ENCODE assay signal across 7 cellular contexts in genomic region chr15:29268706-29269484, GRCh38. TPM values are rescaled to one million over a fixed set of nuclear protein-coding genes. Genes with fewer than 3 reads are reported as not detected.
DNase-seq lines count a peak whose midpoint lies in the region; ATAC-seq and TF ChIP-seq lines count a peak whose summit lies in the region.

No MANE protein-coding gene starts in this region.

- H3K27ac ChIP-seq in esophagus squamous epithelium (peak overlapping the region; percentile 86 to 95 (median 90)), stomach (peak overlapping the region; percentile 90 to 97 (median 93))

- H3K36me3 Mint-ChIP-seq in activated T-cell treated with anti-CD3 and anti-CD28 coated beads, Interleukin-2, amount 50 U/mL, for 4 hours (ENCODE audit: insufficient read depth), result peaks cover 5% of the 10 kb centered on the region
- H3K36me3 Mint-ChIP-seq in natural killer cell, result no peaks in the 10 kb centered on the region

- ATAC-seq in GM18517 (IDR thresholded peaks at IDR 0.05; ENCODE audit: unreplicated experiment) (peak; percentile 11), HG02678 (IDR thresholded peaks at IDR 0.05; ENCODE audit: unreplicated experiment) (peak; percentile 20), natural killer cell (peak; percentile 35 to 54 (median 42))
- ATAC-seq in activated T-cell treated with anti-CD3 and anti-CD28 coated beads, Interleukin-2, amount 50 U/mL, for 4 hours, result peak; percentile 44 to 52

- WGBS in esophagus squamous epithelium, 2 donors, result 7 to 20% methylated on average over 5 to 18 of the region's 35 CpGs
- WGBS in stomach, 5 donors, result 2 to 5% (median 4%) methylated on average over 26 to 35 of the region's 35 CpGs

- peak overlapping the region; percentile 94 to 95 for H3K27ac Mint-ChIP-seq in natural killer cell

- H3K4me3 Mint-ChIP-seq in activated T-cell treated with anti-CD3 and anti-CD28 coated beads, Interleukin-2, amount 50 U/mL, for 4 hours, result peak overlapping the region; percentile 97
- H3K4me3 Mint-ChIP-seq in natural killer cell, result peak overlapping the region; percentile 97

- DNase-seq in NCI-H524 treated with DMSO at 0.1 percent for 48 hours (lab: John Stamatoyannopoulos, UW), result peak; percentile 14
- peak; percentile 31 for DNase-seq in activated T-cell treated with anti-CD3 and anti-CD28 coated beads, Interleukin-2, amount 50 U/mL, for 4 hours
- no peak for DNase-seq in esophagus squamous epithelium (lab: John Stamatoyannopoulos, UW)
- DNase-seq in natural killer cell, result peak; percentile 54
- no peak for DNase-seq in stomach

- TF ChIP-seq CTCF in esophagus squamous epithelium (IDR thresholded peaks at IDR 0.05) (no peak), natural killer cell (IDR thresholded peaks at IDR 0.05) (no peak), stomach (IDR thresholded peaks at IDR 0.05) (no peak)

- no peaks in the 10 kb centered on the region for H3K9me3 Mint-ChIP-seq in activated T-cell treated with anti-CD3 and anti-CD28 coated beads, Interleukin-2, amount 50 U/mL, for 4 hours
- H3K9me3 Mint-ChIP-seq in natural killer cell, result no peaks in the 10 kb centered on the region

- H3K27me3 ChIP-seq in esophagus squamous epithelium, result no peaks in the 10 kb centered on the region
- H3K27me3 ChIP-seq in stomach, result no peaks in the 10 kb centered on the region

- TF ChIP-seq POLR2A in esophagus squamous epithelium (IDR thresholded peaks at IDR 0.05) (no peak), stomach (IDR thresholded peaks at IDR 0.05) (no peak)

- no peaks in the 10 kb centered on the region for H3K27me3 Mint-ChIP-seq in activated T-cell treated with anti-CD3 and anti-CD28 coated beads, Interleukin-2, amount 50 U/mL, for 4 hours (ENCODE audit: low read depth)
- H3K27me3 Mint-ChIP-seq in natural killer cell (ENCODE audit: low read depth in 2 of 2), result peaks cover 0 to 2% of the 10 kb centered on the region in 2 donors

- H3K4me1 ChIP-seq in esophagus squamous epithelium (peaks cover 0 to 46% (median 23%) of the 10 kb centered on the region in 3 donors), stomach (peaks cover 0 to 35% (median 29%) of the 10 kb centered on the region in 4 donors)

- H3K4me1 Mint-ChIP-seq in activated T-cell treated with anti-CD3 and anti-CD28 coated beads, Interleukin-2, amount 50 U/mL, for 4 hours (ENCODE audit: low read depth), result peaks cover 49% of the 10 kb centered on the region
- peaks cover 50 to 51% of the 10 kb centered on the region in 2 donors for H3K4me1 Mint-ChIP-seq in natural killer cell

- H3K4me3 ChIP-seq in esophagus squamous epithelium (peak overlapping the region; percentile 78 to 98 (median 86)), stomach (peak overlapping the region; percentile 78 to 93 (median 90))

- no peak for TF ChIP-seq EP300 in stomach (IDR thresholded peaks at IDR 0.05)

- intact Hi-C loops in esophagus squamous epithelium (cut with DNase I) (no loop called here), natural killer cell (cut with micrococcal nuclease) (no loop called here), stomach (cut with DNase I; ENCODE audit: low total_unique reads) (no loop called here)

- H3K9me3 ChIP-seq in esophagus squamous epithelium (no peaks in the 10 kb centered on the region), stomach (no peaks in the 10 kb centered on the region)

- H3K36me3 ChIP-seq in esophagus squamous epithelium (no peaks in the 10 kb centered on the region), stomach (no peaks in the 10 kb centered on the region)

RNA-seq across cellular contexts. Expression of gene NSMCE3, which starts 0.7 kb away (rescaled TPM):
- total RNA-seq in activated T-cell treated with anti-CD3 and anti-CD28 coated beads, Interleukin-2, amount 50 U/mL, for 4 hours, result 10 to 100 TPM in 1 of 3 donors, 1 to 10 TPM in 2; 9.4 to 10.3 (median 9.7) TPM
- 1 to 10 TPM; 4.0 to 9.6 (median 5.5) TPM for total RNA-seq in esophagus squamous epithelium
- 10 to 100 TPM; 20.6 to 28.0 (median 22.0) TPM for total RNA-seq in natural killer cell
- total RNA-seq in stomach, result 1 to 10 TPM; 1.2 to 6.1 (median 4.5) TPM
- polyA plus RNA-seq in stomach, result 1 to 10 TPM; 2.1 to 5.2 (median 3.1) TPM

Comparison
In these comparisons a context has a peak if more than half of its experiments do, and no peak if none do; other contexts are left out.
1. DNase-seq: peak in NCI-H524 treated with DMSO at 0.1 percent for 48 hours (single experiment), activated T-cell treated with anti-CD3 and anti-CD28 coated beads, Interleukin-2, amount 50 U/mL, for 4 hours (single experiment) and natural killer cell (single experiment); none in esophagus squamous epithelium (single experiment) and stomach (single experiment).
2. Peak in every context shown above with its lines, with median percentiles within 50 percentile points of each other: ATAC-seq.